1 cellular context compared by ENCODE assay signal in the genomic region with DNA sequence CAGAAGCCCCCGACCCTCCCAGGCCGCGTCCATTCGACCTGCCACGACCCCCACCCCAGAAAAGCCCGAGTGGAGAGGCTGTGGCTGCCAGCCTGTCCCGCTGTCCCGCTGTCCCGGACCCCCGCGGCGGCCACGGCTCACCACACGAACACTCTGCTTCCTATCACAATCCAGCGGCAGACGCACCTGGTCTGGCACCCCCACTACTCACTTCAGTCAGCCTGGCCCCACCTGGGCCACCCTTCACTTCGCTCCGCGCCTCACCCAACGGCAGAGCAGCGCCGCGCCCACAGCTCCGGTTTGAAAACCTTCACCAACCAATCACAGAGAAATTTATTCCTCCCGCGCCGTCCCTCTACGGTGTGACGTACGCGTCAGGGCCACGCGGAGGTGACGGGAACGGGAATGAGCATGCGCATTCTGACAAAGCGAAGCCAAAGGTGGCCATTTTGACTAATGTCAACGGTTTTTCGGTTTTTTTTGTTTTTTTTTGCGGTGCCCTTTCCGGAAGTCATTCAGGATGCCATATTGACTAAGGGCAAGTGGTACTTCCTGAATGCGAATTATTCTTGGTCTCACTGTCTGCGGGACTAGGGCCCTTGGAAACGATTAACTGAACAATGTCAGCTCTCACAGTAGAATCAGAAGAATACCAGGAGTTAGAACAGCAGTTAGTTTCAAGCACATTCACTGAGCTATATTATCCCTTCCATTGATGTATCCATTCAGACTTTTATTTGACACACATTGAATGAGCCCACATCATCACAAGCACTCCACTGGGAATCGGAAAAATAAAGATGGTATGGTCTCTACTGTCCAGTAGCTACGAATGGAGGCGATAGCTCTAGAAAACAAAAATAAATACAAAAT.
TF ChIP-seq lines count a peak whose summit lies in the region.

RACGAP1 (minus strand) TSS at position 308 of the 873 bp plus-strand sequence. CDS start 8,779 bp downstream, outside the sequence.

TF ChIP-seq in HEK293, 187 proteins besides CTCF, POLR2A, EP300 and RAD21 (continued from another document and continues in another):
- TF ChIP-seq ZNF155 (tag by site-specific recombination; IDR thresholded peaks at IDR 0.05) (no peak), AEBP2 (tag by site-specific recombination; IDR thresholded peaks at IDR 0.05; ENCODE audit: borderline replicate concordance) (peak; percentile 36; the same call in 1 of the 2 replicates), ZNF324 (tag by site-specific recombination; IDR thresholded peaks at IDR 0.05) (peak; percentile 71; the same call in 1 of the 2 replicates), ZBTB7A (tag by site-specific recombination; IDR thresholded peaks at IDR 0.05; ENCODE audit: low read depth) (peak; percentile 68; the same call in 1 of the 2 replicates), SP7 (tag by site-specific recombination; IDR thresholded peaks at IDR 0.05) (peak; percentile 73), ZNF514 (tag by site-specific recombination; IDR thresholded peaks at IDR 0.05) (no peak), HOXC10 (CRISPR knock-in tag; IDR thresholded peaks at IDR 0.05) (0 out of 2 replicates have a peak, but pooled peaks have one; percentile 76), MEIS1 (CRISPR knock-in tag; IDR thresholded peaks at IDR 0.05; ENCODE audit: borderline replicate concordance) (no peak), ZNF76 (tag by site-specific recombination; IDR thresholded peaks at IDR 0.05; ENCODE audit: borderline replicate concordance, low read depth) (peak; percentile 94), ZNF223 (tag by site-specific recombination; IDR thresholded peaks at IDR 0.05) (peak; percentile 88), ZNF548 (tag by site-specific recombination; IDR thresholded peaks at IDR 0.05) (no peak), SETDB1 (IDR thresholded peaks at IDR 0.05; ENCODE audit: insufficient read length, low read length) (peak; percentile 71), OSR2 (tag by site-specific recombination; IDR thresholded peaks at IDR 0.05) (no peak), ZBTB1 (tag by site-specific recombination; IDR thresholded peaks at IDR 0.05) (no peak), ZNF335 (tag by site-specific recombination; conservative IDR thresholded peaks at IDR 0.05) (peak; percentile 99), ZBTB20 (tag by site-specific recombination; IDR thresholded peaks at IDR 0.05) (peak; percentile 91), YY2 (tag by site-specific recombination; IDR thresholded peaks at IDR 0.05) (peak; percentile 96), ZNF692 (tag by site-specific recombination; IDR thresholded peaks at IDR 0.05) (peak; percentile 98), ZNF639 (tag by site-specific recombination; IDR thresholded peaks at IDR 0.05) (peak; percentile 66), ZFP69B (tag by site-specific recombination; IDR thresholded peaks at IDR 0.05) (peak; percentile 97), ZNF146 (tag by site-specific recombination; IDR thresholded peaks at IDR 0.05) (0 out of 2 replicates have a peak, but pooled peaks have one; percentile 5), ZNF266 (tag by site-specific recombination; IDR thresholded peaks at IDR 0.05; ENCODE audit: low read depth) (no peak), HOXD13 (CRISPR knock-in tag; IDR thresholded peaks at IDR 0.05; ENCODE audit: borderline replicate concordance) (no peak), GLIS2 (tag by site-specific recombination; IDR thresholded peaks at IDR 0.05) (peak; percentile 94)
- TF ChIP-seq, protein P1, sequence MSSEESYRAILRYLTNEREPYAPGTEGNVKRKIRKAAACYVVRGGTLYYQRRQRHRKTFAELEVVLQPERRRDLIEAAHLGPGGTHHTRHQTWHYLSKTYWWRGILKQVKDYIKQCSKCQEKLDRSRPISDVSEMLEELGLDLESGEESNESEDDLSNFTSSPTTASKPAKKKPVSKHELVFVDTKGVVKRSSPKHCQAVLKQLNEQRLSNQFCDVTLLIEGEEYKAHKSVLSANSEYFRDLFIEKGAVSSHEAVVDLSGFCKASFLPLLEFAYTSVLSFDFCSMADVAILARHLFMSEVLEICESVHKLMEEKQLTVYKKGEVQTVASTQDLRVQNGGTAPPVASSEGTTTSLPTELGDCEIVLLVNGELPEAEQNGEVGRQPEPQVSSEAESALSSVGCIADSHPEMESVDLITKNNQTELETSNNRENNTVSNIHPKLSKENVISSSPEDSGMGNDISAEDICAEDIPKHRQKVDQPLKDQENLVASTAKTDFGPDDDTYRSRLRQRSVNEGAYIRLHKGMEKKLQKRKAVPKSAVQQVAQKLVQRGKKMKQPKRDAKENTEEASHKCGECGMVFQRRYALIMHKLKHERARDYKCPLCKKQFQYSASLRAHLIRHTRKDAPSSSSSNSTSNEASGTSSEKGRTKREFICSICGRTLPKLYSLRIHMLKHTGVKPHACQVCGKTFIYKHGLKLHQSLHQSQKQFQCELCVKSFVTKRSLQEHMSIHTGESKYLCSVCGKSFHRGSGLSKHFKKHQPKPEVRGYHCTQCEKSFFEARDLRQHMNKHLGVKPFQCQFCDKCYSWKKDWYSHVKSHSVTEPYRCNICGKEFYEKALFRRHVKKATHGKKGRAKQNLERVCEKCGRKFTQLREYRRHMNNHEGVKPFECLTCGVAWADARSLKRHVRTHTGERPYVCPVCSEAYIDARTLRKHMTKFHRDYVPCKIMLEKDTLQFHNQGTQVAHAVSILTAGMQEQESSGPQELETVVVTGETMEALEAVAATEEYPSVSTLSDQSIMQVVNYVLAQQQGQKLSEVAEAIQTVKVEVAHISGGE (tag by site-specific recombination; conservative IDR thresholded peaks at IDR 0.05; ENCODE audit: low read depth): peak; percentile 92
- TF ChIP-seq, protein P2, sequence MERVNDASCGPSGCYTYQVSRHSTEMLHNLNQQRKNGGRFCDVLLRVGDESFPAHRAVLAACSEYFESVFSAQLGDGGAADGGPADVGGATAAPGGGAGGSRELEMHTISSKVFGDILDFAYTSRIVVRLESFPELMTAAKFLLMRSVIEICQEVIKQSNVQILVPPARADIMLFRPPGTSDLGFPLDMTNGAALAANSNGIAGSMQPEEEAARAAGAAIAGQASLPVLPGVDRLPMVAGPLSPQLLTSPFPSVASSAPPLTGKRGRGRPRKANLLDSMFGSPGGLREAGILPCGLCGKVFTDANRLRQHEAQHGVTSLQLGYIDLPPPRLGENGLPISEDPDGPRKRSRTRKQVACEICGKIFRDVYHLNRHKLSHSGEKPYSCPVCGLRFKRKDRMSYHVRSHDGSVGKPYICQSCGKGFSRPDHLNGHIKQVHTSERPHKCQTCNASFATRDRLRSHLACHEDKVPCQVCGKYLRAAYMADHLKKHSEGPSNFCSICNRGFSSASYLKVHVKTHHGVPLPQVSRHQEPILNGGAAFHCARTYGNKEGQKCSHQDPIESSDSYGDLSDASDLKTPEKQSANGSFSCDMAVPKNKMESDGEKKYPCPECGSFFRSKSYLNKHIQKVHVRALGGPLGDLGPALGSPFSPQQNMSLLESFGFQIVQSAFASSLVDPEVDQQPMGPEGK (tag by site-specific recombination; IDR thresholded peaks at IDR 0.05): peak; percentile 95
- TF ChIP-seq, protein P3, sequence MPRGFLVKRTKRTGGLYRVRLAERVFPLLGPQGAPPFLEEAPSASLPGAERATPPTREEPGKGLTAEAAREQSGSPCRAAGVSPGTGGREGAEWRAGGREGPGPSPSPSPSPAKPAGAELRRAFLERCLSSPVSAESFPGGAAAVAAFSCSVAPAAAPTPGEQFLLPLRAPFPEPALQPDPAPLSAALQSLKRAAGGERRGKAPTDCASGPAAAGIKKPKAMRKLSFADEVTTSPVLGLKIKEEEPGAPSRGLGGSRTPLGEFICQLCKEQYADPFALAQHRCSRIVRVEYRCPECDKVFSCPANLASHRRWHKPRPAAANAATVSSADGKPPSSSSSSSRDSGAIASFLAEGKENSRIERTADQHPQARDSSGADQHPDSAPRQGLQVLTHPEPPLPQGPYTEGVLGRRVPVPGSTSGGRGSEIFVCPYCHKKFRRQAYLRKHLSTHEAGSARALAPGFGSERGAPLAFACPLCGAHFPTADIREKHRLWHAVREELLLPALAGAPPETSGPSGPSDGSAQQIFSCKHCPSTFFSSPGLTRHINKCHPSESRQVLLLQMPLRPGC (tag by site-specific recombination; IDR thresholded peaks at IDR 0.05): peak; percentile 60; the same call in 1 of the 2 replicates
- TF ChIP-seq, protein P4, sequence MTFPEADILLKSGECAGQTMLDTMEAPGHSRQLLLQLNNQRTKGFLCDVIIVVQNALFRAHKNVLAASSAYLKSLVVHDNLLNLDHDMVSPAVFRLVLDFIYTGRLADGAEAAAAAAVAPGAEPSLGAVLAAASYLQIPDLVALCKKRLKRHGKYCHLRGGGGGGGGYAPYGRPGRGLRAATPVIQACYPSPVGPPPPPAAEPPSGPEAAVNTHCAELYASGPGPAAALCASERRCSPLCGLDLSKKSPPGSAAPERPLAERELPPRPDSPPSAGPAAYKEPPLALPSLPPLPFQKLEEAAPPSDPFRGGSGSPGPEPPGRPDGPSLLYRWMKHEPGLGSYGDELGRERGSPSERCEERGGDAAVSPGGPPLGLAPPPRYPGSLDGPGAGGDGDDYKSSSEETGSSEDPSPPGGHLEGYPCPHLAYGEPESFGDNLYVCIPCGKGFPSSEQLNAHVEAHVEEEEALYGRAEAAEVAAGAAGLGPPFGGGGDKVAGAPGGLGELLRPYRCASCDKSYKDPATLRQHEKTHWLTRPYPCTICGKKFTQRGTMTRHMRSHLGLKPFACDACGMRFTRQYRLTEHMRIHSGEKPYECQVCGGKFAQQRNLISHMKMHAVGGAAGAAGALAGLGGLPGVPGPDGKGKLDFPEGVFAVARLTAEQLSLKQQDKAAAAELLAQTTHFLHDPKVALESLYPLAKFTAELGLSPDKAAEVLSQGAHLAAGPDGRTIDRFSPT (tag by site-specific recombination; IDR thresholded peaks at IDR 0.05): peak; percentile 67; the same call in 1 of the 2 replicates
- TF ChIP-seq, protein P5, sequence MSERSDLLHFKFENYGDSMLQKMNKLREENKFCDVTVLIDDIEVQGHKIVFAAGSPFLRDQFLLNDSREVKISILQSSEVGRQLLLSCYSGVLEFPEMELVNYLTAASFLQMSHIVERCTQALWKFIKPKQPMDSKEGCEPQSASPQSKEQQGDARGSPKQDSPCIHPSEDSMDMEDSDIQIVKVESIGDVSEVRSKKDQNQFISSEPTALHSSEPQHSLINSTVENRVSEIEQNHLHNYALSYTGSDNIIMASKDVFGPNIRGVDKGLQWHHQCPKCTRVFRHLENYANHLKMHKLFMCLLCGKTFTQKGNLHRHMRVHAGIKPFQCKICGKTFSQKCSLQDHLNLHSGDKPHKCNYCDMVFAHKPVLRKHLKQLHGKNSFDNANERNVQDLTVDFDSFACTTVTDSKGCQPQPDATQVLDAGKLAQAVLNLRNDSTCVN (tag by site-specific recombination; optimal IDR thresholded peaks at IDR 0.05): peak; percentile 84
- TF ChIP-seq, protein P6, sequence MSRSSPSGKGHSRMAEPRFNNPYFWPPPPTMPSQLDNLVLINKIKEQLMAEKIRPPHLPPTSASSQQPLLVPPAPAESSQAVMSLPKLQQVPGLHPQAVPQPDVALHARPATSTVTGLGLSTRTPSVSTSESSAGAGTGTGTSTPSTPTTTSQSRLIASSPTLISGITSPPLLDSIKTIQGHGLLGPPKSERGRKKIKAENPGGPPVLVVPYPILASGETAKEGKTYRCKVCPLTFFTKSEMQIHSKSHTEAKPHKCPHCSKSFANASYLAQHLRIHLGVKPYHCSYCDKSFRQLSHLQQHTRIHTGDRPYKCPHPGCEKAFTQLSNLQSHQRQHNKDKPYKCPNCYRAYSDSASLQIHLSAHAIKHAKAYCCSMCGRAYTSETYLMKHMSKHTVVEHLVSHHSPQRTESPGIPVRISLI (tag by site-specific recombination; IDR thresholded peaks at IDR 0.05): peak; percentile 100
- TF ChIP-seq, protein P7, sequence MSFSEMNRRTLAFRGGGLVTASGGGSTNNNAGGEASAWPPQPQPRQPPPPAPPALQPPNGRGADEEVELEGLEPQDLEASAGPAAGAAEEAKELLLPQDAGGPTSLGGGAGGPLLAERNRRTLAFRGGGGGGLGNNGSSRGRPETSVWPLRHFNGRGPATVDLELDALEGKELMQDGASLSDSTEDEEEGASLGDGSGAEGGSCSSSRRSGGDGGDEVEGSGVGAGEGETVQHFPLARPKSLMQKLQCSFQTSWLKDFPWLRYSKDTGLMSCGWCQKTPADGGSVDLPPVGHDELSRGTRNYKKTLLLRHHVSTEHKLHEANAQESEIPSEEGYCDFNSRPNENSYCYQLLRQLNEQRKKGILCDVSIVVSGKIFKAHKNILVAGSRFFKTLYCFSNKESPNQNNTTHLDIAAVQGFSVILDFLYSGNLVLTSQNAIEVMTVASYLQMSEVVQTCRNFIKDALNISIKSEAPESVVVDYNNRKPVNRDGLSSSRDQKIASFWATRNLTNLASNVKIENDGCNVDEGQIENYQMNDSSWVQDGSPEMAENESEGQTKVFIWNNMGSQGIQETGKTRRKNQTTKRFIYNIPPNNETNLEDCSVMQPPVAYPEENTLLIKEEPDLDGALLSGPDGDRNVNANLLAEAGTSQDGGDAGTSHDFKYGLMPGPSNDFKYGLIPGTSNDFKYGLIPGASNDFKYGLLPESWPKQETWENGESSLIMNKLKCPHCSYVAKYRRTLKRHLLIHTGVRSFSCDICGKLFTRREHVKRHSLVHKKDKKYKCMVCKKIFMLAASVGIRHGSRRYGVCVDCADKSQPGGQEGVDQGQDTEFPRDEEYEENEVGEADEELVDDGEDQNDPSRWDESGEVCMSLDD (tag by site-specific recombination; IDR thresholded peaks at IDR 0.05): peak; percentile 61; the same call in 1 of the 2 replicates
